ENCODE assay signal across 21 cellular contexts in genomic region chr17:74054249-74054648, GRCh38.
"Had no signal": no experiment of that assay in that cellular context is flagged by ENCODE, and none has a peak within 500 bp of the region (broad histone marks: within the 10 kb centered on the region; RNA-seq: fewer than 3 reads in every experiment).

No MANE protein-coding gene starts in this region.

- FAIRE-seq: RCC 7860 had no signal

- H3K9me3 ChIP-seq: SJSA1 had no signal

- H3K27ac ChIP-seq: HL-60, SJSA1, SK-N-MC had no signal

- DNase-seq: KBM-7, MV-4-11, NCI-H1048, NCI-H1105, NCI-H1417, NCI-H1436 treated with DMSO at 0.1 percent for 48 hours, NCI-H1694, NCI-H187 treated with DMSO at 0.1 percent for 48 hours, NCI-H2029 treated with DMSO at 0.1 percent for 48 hours, NCI-H2171 treated with DMSO at 0.1 percent for 48 hours, NCI-H345, NCI-H446 treated with DMSO at 0.1 percent for 48 hours, NCI-H510A treated with DMSO at 0.1 percent for 48 hours, NCI-H526, Right ventricle myocardium superior, RPMI8226, SIG-M5 had no signal

- H3K4me3 ChIP-seq: SJSA1, SK-N-MC had no signal

- H3K4me1 ChIP-seq: SJSA1 had no signal
